In the genomic region with DNA sequence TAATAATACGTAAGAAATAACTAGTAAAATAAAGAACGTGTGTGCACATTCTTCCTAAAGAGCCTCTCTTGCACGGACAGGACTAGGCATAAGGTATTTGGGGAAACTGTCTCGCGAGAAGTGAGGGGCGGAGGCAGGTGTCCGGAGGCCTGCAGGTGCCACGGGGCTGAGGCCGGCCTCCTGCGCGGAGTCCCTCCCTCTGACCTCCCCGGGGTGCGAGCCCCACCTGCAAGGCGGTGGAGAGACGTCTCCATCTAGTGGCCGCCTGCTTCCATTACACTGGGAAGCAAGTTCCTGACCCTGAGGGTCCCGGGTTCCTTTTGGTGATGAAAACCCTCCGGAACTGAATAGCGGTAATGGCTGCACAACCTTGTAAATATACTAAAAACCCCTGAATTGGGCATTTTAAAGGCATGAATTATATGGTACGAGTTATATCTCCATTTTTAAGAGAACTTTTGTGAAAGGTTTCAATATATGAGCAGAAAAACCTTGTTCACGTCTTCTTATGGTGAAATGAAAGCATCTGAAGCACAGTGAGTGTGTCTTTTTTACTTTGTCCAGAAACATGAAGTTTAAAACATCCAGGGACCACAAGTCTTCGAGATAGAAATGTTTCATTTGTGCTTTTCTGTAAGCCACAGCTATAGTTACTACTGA, we compare ENCODE assay signal across 1 cellular context.
TF ChIP-seq lines count a peak whose summit lies in the region.

No MANE protein-coding gene starts in this region.

TF ChIP-seq in H1, 55 proteins besides CTCF, POLR2A, EP300 and RAD21 (continued from another document):
- TF ChIP-seq USF2 (IDR thresholded peaks at IDR 0.05; ENCODE audit: low read length) = no peak
- TF ChIP-seq CHD1 (IDR thresholded peaks at IDR 0.05; ENCODE audit: low read depth, low read length) = no peak
- peak; percentile 49 for TF ChIP-seq MAX (IDR thresholded peaks at IDR 0.05)
- peak; percentile 40; the same call in 1 of the 2 replicates for TF ChIP-seq BACH1 (IDR thresholded peaks at IDR 0.05; ENCODE audit: low read length)
TF ChIP-seq in H1: peak in this region for 6.
